17 cellular contexts compared by ENCODE assay signal in the genomic region with DNA sequence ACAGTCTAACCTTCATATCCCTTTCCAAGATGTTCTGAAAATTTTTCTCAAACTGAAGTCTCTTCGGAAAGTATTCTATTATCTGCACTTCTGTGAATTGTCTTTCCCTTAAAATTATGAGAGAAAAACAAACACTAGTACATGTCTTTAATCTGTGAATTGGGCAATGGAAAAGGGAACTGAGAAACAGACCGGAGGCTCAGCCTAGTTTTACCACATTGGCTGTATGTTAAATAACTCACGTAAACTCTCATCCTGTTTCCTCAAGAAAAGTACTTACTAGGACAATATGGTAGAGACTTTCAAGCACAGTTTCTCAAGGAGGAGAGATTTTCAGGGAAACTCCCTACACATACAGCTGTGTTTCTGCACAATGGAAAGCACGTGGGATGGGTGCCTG.
A peak's percentile ranks its signal among the peaks of the same experiment; 100 is the strongest.
DNase-seq lines count a peak whose midpoint lies in the region; ATAC-seq and TF ChIP-seq lines count a peak whose summit lies in the region.
"Had no signal": no experiment of that assay in that cellular context is flagged by ENCODE, and none has a peak within 500 bp of the region (broad histone marks: within the 10 kb centered on the region; RNA-seq: fewer than 3 reads in every experiment).

No MANE protein-coding gene starts in this region.

- BruUV-seq in OCI-LY7 (replicated peaks; lab: Mats Ljungman, UMichigan) = no TSS peak

- no peak overlapping the region for H2AFZ ChIP-seq in OCI-LY7 (ENCODE audit: low read length)
- no peak overlapping the region for H2AFZ ChIP-seq in GM23338

- intact Hi-C loops in OCI-LY7 (cut with micrococcal nuclease; ENCODE audit: unreplicated experiment) = no loop called here
- intact Hi-C loops in cardiac septum (cut with DNase I) = no loop called here

- peak overlapping the region in 2 of 11 experiments; percentile 23 to 65; a peak in 3 of 22 replicates for H3K9ac ChIP-seq in BLaER1 treated with 17β-estradiol and CSF1 and Interleukin-3, amounts not matched to agents 10 nM and 100 nM

- H3K9me2 ChIP-seq in OCI-LY7 (ENCODE audit: insufficient read depth, low read length) = no peaks in the 10 kb centered on the region
- H3K9me2 ChIP-seq in GM23338 (ENCODE audit: insufficient read depth) = 0 out of 2 replicates have a peak, but pooled peaks cover 10% of the 10 kb centered on the region

- H4K20me1 ChIP-seq in BLaER1 treated with 17β-estradiol and CSF1 and Interleukin-3, amounts not matched to agents 10 nM and 100 nM = no peaks in the 10 kb centered on the region
- H4K20me1 ChIP-seq in OCI-LY7 (ENCODE audit: insufficient read depth, low read length) = no peaks in the 10 kb centered on the region
- no peaks in the 10 kb centered on the region for H4K20me1 ChIP-seq in GM23338 (replicated peaks; ENCODE audit: insufficient read depth)

- no peak overlapping the region for H3K4me3 Mint-ChIP-seq in GM23338
- H3K4me3 Mint-ChIP-seq: IgD-negative memory B cell had no signal

- no peaks in the 10 kb centered on the region for H3K36me3 ChIP-seq in BLaER1 treated with 17β-estradiol and CSF1 and Interleukin-3, amounts not matched to agents 10 nM and 100 nM
- H3K36me3 ChIP-seq in OCI-LY7 (ENCODE audit: insufficient read depth, low read length) (no peaks in the 10 kb centered on the region), GM23338 (ENCODE audit: insufficient read depth) (no peaks in the 10 kb centered on the region)
- H3K36me3 ChIP-seq: SJSA1 had no signal

- peaks cover 0 to 11% (median 0%) of the 10 kb centered on the region in 11 experiments; a peak in 6 of 22 replicates for H3K27me3 ChIP-seq in BLaER1 treated with 17β-estradiol and CSF1 and Interleukin-3, amounts not matched to agents 10 nM and 100 nM
- no peaks in the 10 kb centered on the region for H3K27me3 ChIP-seq in GM23338 (ENCODE audit: insufficient read depth)
- H3K27me3 ChIP-seq: SJSA1 had no signal

- peak overlapping the region in 1 of 10 experiments; percentile 7; a peak in 1 of 20 replicates for H3K4me3 ChIP-seq in BLaER1 treated with 17β-estradiol and CSF1 and Interleukin-3, amounts not matched to agents 10 nM and 100 nM
- H3K4me3 ChIP-seq in OCI-LY7 (ENCODE audit: low read depth, low read length, poor library complexity, severe bottlenecking) (no peak overlapping the region), GM23338 (no peak overlapping the region)
- H3K4me3 ChIP-seq: A549, SJSA1 had no signal

- H3K4me2 ChIP-seq in BLaER1 treated with 17β-estradiol and CSF1 and Interleukin-3, amounts not matched to agents 10 nM and 100 nM = peak overlapping the region; percentile 49 to 89 (median 60)
- H3K4me2 ChIP-seq in OCI-LY7 (ENCODE audit: low read length) = no peak overlapping the region
- no peak overlapping the region for H3K4me2 ChIP-seq in GM23338
- H3K4me2 ChIP-seq: A549 had no signal

- H3K4me1 Mint-ChIP-seq in GM23338 = no peaks in the 10 kb centered on the region; the same call in 1 of the 3 replicates
- H3K4me1 Mint-ChIP-seq: IgD-negative memory B cell had no signal

- peaks cover 15 to 27% (median 21%) of the 10 kb centered on the region in 10 experiments for H3K4me1 ChIP-seq in BLaER1 treated with 17β-estradiol and CSF1 and Interleukin-3, amounts not matched to agents 10 nM and 100 nM
- no peaks in the 10 kb centered on the region for H3K4me1 ChIP-seq in OCI-LY7 (ENCODE audit: insufficient read depth, low read length, poor library complexity, severe bottlenecking)
- no peaks in the 10 kb centered on the region; the same call in 1 of the 2 replicates for H3K4me1 ChIP-seq in GM23338 (ENCODE audit: insufficient read depth)
- H3K4me1 ChIP-seq: A549, SJSA1 had no signal

- peaks cover 40% of the 10 kb centered on the region for H3K9me3 Mint-ChIP-seq in GM23338

- POLR2A ChIA-PET in OCI-LY7 (lab: Charles Lee) = no interaction called here

- H3K9me3 ChIP-seq in BLaER1 treated with 17β-estradiol and CSF1 and Interleukin-3, amounts not matched to agents 10 nM and 100 nM (replicated peaks in 1 of 11) = 0 out of 22 replicates have a peak, but pooled peaks cover 0 to 2% (median 0%) of the 10 kb centered on the region in 11 experiments
- no peaks in the 10 kb centered on the region for H3K9me3 ChIP-seq in OCI-LY7 (ENCODE audit: low read length)
- H3K9me3 ChIP-seq: A549 had no signal

- ATAC-seq in GM18867 (IDR thresholded peaks at IDR 0.05; ENCODE audit: unreplicated experiment) (peak; percentile 83), HG02884 (IDR thresholded peaks at IDR 0.05; ENCODE audit: unreplicated experiment) (peak; percentile 54), GM23338 (no peak)
- ATAC-seq: A549 had no signal

- H3K79me2 ChIP-seq in OCI-LY7 (ENCODE audit: insufficient read depth, low read depth, low read length) (no peaks in the 10 kb centered on the region), GM23338 (replicated peaks; ENCODE audit: insufficient read depth) (no peaks in the 10 kb centered on the region)

- H3K27me3 Mint-ChIP-seq in GM23338 (ENCODE audit: insufficient read depth, low read depth, poor library complexity) = no peaks in the 10 kb centered on the region
- H3K27me3 Mint-ChIP-seq: IgD-negative memory B cell had no signal

- no peaks in the 10 kb centered on the region; the same call in 2 of the 3 replicates for H3K36me3 Mint-ChIP-seq in GM23338 (ENCODE audit: low read depth)
- H3K36me3 Mint-ChIP-seq: IgD-negative memory B cell had no signal

- TF ChIP-seq CTCF in OCI-LY7 (conservative IDR thresholded peaks at IDR 0.05; ENCODE audit: low read length) (no peak), GM23338 (conservative IDR thresholded peaks at IDR 0.05; ENCODE audit: low read depth in 2 of 2) (no peak)

- DNase-seq in OCI-LY7 (ENCODE audit: low spot score) (peak; percentile 6), GM23338 (ENCODE audit: low spot score) (no peak), cardiac septum (ENCODE audit: low spot score) (no peak)
- DNase-seq in activated CD4-positive, CD25-positive, alpha-beta regulatory T cell treated with anti-CD3 and anti-CD28 coated beads, Interleukin-2, amount 50 U/mL, for 72 hours = no peak
- DNase-seq: C1 segment of cervical spinal cord, Karpas-422, NCI-H1694 treated with DMSO at 0.1 percent for 48 hours, NCI-H510A treated with DMSO at 0.1 percent for 48 hours, NCI-H774, SW 1271, T-helper 2 cell had no signal

- no peaks in the 10 kb centered on the region for H3F3A ChIP-seq in GM23338 (replicated peaks; ENCODE audit: low read depth)

- CTCF ChIA-PET in OCI-LY7 (lab: Charles Lee; ENCODE audit: unreplicated experiment) = no interaction called here

- H3K27ac Mint-ChIP-seq in GM23338 = no peak overlapping the region
- H3K27ac Mint-ChIP-seq: IgD-negative memory B cell had no signal

- peak overlapping the region in 9 of 11 experiments; percentile 6 to 70 (median 40); a peak in 14 of 22 replicates for H3K27ac ChIP-seq in BLaER1 treated with 17β-estradiol and CSF1 and Interleukin-3, amounts not matched to agents 10 nM and 100 nM
- H3K27ac ChIP-seq in OCI-LY7 (ENCODE audit: low read depth, low read length, poor library complexity, severe bottlenecking) (no peak overlapping the region), GM23338 (ENCODE audit: low read depth) (no peak overlapping the region)
- H3K27ac ChIP-seq: A549, SJSA1 had no signal

TF ChIP-seq in GM23338, 12 proteins besides CTCF, POLR2A, EP300 and RAD21 (continues in another document):
- TF ChIP-seq POLR2AphosphoS5 (IDR thresholded peaks at IDR 0.05; ENCODE audit: low read depth) = no peak

Comparison
In these comparisons a context has a peak if more than half of its experiments do, and no peak if none do; other contexts are left out.
1. H3K27ac ChIP-seq: peak in BLaER1 treated with 17β-estradiol and CSF1 and Interleukin-3, amounts not matched to agents 10 nM and 100 nM (9 of 11); none in OCI-LY7 (single experiment) and GM23338 (single experiment).
2. H3K4me2 ChIP-seq: peak in BLaER1 treated with 17β-estradiol and CSF1 and Interleukin-3, amounts not matched to agents 10 nM and 100 nM (11 of 11); none in OCI-LY7 (single experiment) and GM23338 (single experiment).